In genomic region chr19:57747472-57747807, GRCh38 we compare ENCODE assay signal across 8 cellular contexts. TPM values are rescaled to one million over a fixed set of nuclear protein-coding genes. Genes with fewer than 3 reads are reported as not detected.
A peak's percentile ranks its signal among the peaks of the same experiment; 100 is the strongest.
DNase-seq lines count a peak whose midpoint lies in the region; ATAC-seq and TF ChIP-seq lines count a peak whose summit lies in the region.

No MANE protein-coding gene starts in this region.

- TF ChIP-seq CTCF in AG09309 (IDR thresholded peaks at IDR 0.05; ENCODE audit: control insufficient read depth, insufficient read depth, low read depth, low read length, missing control alignments) = no peak
- no peak for TF ChIP-seq CTCF in LNCaP clone FGC (IDR thresholded peaks at IDR 0.05; ENCODE audit: control insufficient read depth, extremely low read depth, insufficient read depth)
- no peak for TF ChIP-seq CTCF in coronary artery (IDR thresholded peaks at IDR 0.05)

- no peaks in the 10 kb centered on the region for H3K27me3 ChIP-seq in muscle layer of duodenum (ENCODE audit: low read depth, low read length)

- no peak for DNase-seq in AG09309 (ENCODE audit: low read depth)
- no peak for DNase-seq in LNCaP clone FGC (ENCODE audit: low read depth)
- no peak for DNase-seq in coronary artery (ENCODE audit: low spot score)
- DNase-seq in left colon = no peak
- no peak for DNase-seq in HuH-7 (ENCODE audit: low spot score)
- DNase-seq in middle frontal gyrus (ENCODE audit: extremely low spot score, low spot score) = no peak
- DNase-seq in pons (ENCODE audit: low spot score) = no peak

- peak overlapping the region; percentile 99 for H3K4me3 ChIP-seq in AG09309 (ENCODE audit: control insufficient read depth, low read depth, low read length)
- H3K4me3 ChIP-seq in LNCaP clone FGC (ENCODE audit: low read depth, low read length) = peak overlapping the region; percentile 95
- peak overlapping the region; percentile 92 for H3K4me3 ChIP-seq in coronary artery
- peak overlapping the region; percentile 94 to 98 for H3K4me3 ChIP-seq in muscle layer of duodenum (ENCODE audit: low read depth in 1 of 2, low read length in 2 of 2)

- H3K27ac ChIP-seq in coronary artery (no peak overlapping the region), muscle layer of duodenum (ENCODE audit: low read length) (peak overlapping the region; percentile 70)

- intact Hi-C loops in left colon (cut with DNase I, micrococcal nuclease) = no loop called here

- H3K36me3 ChIP-seq in muscle layer of duodenum (ENCODE audit: control insufficient read depth in 1 of 2, insufficient read depth in 2 of 2, low read length in 2 of 2) = peaks cover 31 to 42% of the 10 kb centered on the region in 2 donors

- ATAC-seq in left colon = no peak

- peaks cover 22 to 32% of the 10 kb centered on the region in 2 donors for H3K9me3 ChIP-seq in muscle layer of duodenum (ENCODE audit: control insufficient read depth in 1 of 2, low read length in 2 of 2)

- H3K4me1 ChIP-seq in muscle layer of duodenum (ENCODE audit: control insufficient read depth in 1 of 2, insufficient read depth in 2 of 2, low read length in 2 of 2) = peaks cover 6 to 18% of the 10 kb centered on the region in 2 donors

RNA-seq across cellular contexts. Expression of gene ZNF776, which starts 0.8 kb away (rescaled TPM):
- 10 to 100 TPM; 13.3 to 16.5 TPM for total RNA-seq in left colon

RNA-seq across cellular contexts. Expression of gene ZNF671, which starts 20.0 kb away (rescaled TPM):
- 1 to 10 TPM; 2.2 to 3.1 TPM for total RNA-seq in left colon

RNA-seq across cellular contexts. Expression of gene ZNF586, which starts 22.0 kb away (rescaled TPM):
- total RNA-seq in left colon = 10 to 100 TPM; 13.0 to 15.2 TPM

RNA-seq across cellular contexts. Expression of gene ZNF154, which starts 38.4 kb away (rescaled TPM):
- 1 to 10 TPM in 1 of 2 donors, under 1 TPM in 1; 0.67 to 1.8 TPM for total RNA-seq in left colon
